ENCODE assay signal across 12 cellular contexts in genomic region chr5:8949908-8950307, GRCh38.
DNase-seq lines count a peak whose midpoint lies in the region; ATAC-seq, FAIRE-seq and TF ChIP-seq lines count a peak whose summit lies in the region.
"Had no signal": no experiment of that assay in that cellular context is flagged by ENCODE, and none has a peak within 500 bp of the region (broad histone marks: within the 10 kb centered on the region; RNA-seq: fewer than 3 reads in every experiment).

No MANE protein-coding gene starts in this region.

- no peaks in the 10 kb centered on the region for H3K79me2 ChIP-seq in MM.1S (ENCODE audit: low read length)

- no peaks in the 10 kb centered on the region for H3K4me1 ChIP-seq in MM.1S (ENCODE audit: low read length)
- no peaks in the 10 kb centered on the region for H3K4me1 ChIP-seq in mucosa of descending colon (ENCODE audit: low read depth)
- H3K4me1 ChIP-seq: heart left ventricle had no signal

- H2AFZ ChIP-seq in MM.1S (ENCODE audit: low read length), result no peak overlapping the region

- DNase-seq in GM18507 (ENCODE audit: extremely low spot score, insufficient read length, low read depth) (peak; percentile 8), GM20000 (ENCODE audit: low spot score) (peak; percentile 51), MM.1S (peak; percentile 17), NCI-H1930 (lab: John Stamatoyannopoulos, UW) (no peak), dorsolateral prefrontal cortex (no peak), mucosa of descending colon (no peak), T-helper 1 cell (no peak)
- DNase-seq: activated CD4-positive, alpha-beta T cell treated with anti-CD3 and anti-CD28 coated beads, Interleukin-2, amount 50 U/mL, for 4 hours; heart left ventricle; small intestine had no signal

- H3K9ac ChIP-seq in MM.1S (ENCODE audit: low read length), result no peak overlapping the region
- H3K9ac ChIP-seq: BLaER1 treated with 17β-estradiol and CSF1 and Interleukin-3, amounts not matched to agents 10 nM and 100 nM had no signal

- H3K4me2 ChIP-seq in MM.1S (ENCODE audit: low read depth, low read length), result no peak overlapping the region

- H3K27me3 ChIP-seq in MM.1S (replicated peaks; ENCODE audit: insufficient read depth, low read length) (no peaks in the 10 kb centered on the region), dorsolateral prefrontal cortex (no peaks in the 10 kb centered on the region)
- H3K27me3 ChIP-seq: BLaER1 treated with 17β-estradiol and CSF1 and Interleukin-3, amounts not matched to agents 10 nM and 100 nM; heart left ventricle had no signal

- H3F3A ChIP-seq in MM.1S (ENCODE audit: insufficient read depth, low read length), result no peaks in the 10 kb centered on the region

- H3K9me2 ChIP-seq in MM.1S (replicated peaks; ENCODE audit: insufficient read depth, low read length), result no peaks in the 10 kb centered on the region

- H3K9me3 ChIP-seq in MM.1S (replicated peaks; ENCODE audit: insufficient read depth, low read length) (no peaks in the 10 kb centered on the region), mucosa of descending colon (no peaks in the 10 kb centered on the region)

- intact Hi-C loops in dorsolateral prefrontal cortex (cut with DNase I), result no loop called here
- intact Hi-C loops in mucosa of descending colon (cut with DNase I, micrococcal nuclease), result no loop called here

- peak; percentile 85 for FAIRE-seq in GM18507 (lab: Jason Lieb, UNC)
- FAIRE-seq: small intestine had no signal

- H3K36me3 ChIP-seq in MM.1S (replicated peaks; ENCODE audit: insufficient read depth, low read length) (no peaks in the 10 kb centered on the region), mucosa of descending colon (ENCODE audit: low read depth) (no peaks in the 10 kb centered on the region)
- H3K36me3 ChIP-seq: BLaER1 treated with 17β-estradiol and CSF1 and Interleukin-3, amounts not matched to agents 10 nM and 100 nM; heart left ventricle had no signal

- no peaks in the 10 kb centered on the region for H4K20me1 ChIP-seq in MM.1S (ENCODE audit: insufficient read depth, low read length)
- H4K20me1 ChIP-seq: BLaER1 treated with 17β-estradiol and CSF1 and Interleukin-3, amounts not matched to agents 10 nM and 100 nM had no signal

- TF ChIP-seq CTCF in GM20000 (IDR thresholded peaks at IDR 0.05; ENCODE audit: extremely low read depth, missing control alignments) (no peak), MM.1S (IDR thresholded peaks at IDR 0.05; ENCODE audit: low read length) (no peak), dorsolateral prefrontal cortex (IDR thresholded peaks at IDR 0.05 in 54 of 56, conservative IDR thresholded peaks at IDR 0.05 in 2 of 56; ENCODE audit: low read depth in 1 of 56, partially characterized antibody in 56 of 56) (no peak), mucosa of descending colon (IDR thresholded peaks at IDR 0.05) (no peak)

- H3K27ac ChIP-seq in MM.1S (ENCODE audit: low read length), result no peak overlapping the region
- H3K27ac ChIP-seq in dorsolateral prefrontal cortex, result no peak overlapping the region
- H3K27ac ChIP-seq: BLaER1 treated with 17β-estradiol and CSF1 and Interleukin-3, amounts not matched to agents 10 nM and 100 nM; heart left ventricle had no signal

- peak; percentile 84 for ATAC-seq in HG02973 (IDR thresholded peaks at IDR 0.05; ENCODE audit: unreplicated experiment)
- ATAC-seq in mucosa of descending colon, result no peak
- ATAC-seq: heart left ventricle had no signal

- no peak overlapping the region for H3K4me3 ChIP-seq in MM.1S (ENCODE audit: low read length)
- no peak overlapping the region for H3K4me3 ChIP-seq in dorsolateral prefrontal cortex
- H3K4me3 ChIP-seq in mucosa of descending colon, result no peak overlapping the region
- H3K4me3 ChIP-seq: BLaER1 treated with 17β-estradiol and CSF1 and Interleukin-3, amounts not matched to agents 10 nM and 100 nM; heart left ventricle had no signal

Comparison
In these comparisons a context has a peak if more than half of its experiments do, and no peak if none do; other contexts are left out.
1. DNase-seq: peak in GM18507 (single experiment), GM20000 (single experiment) and MM.1S (single experiment); none in NCI-H1930 (0 of 2), dorsolateral prefrontal cortex (0 of 10), mucosa of descending colon (0 of 3) and T-helper 1 cell (0 of 5).